20 cellular contexts compared by ENCODE assay signal in genomic region chr4:159416073-159416472, GRCh38.
A peak's percentile ranks its signal among the peaks of the same experiment; 100 is the strongest.
DNase-seq lines count a peak whose midpoint lies in the region; ATAC-seq, FAIRE-seq and TF ChIP-seq lines count a peak whose summit lies in the region.
"Had no signal": no experiment of that assay in that cellular context is flagged by ENCODE, and none has a peak within 500 bp of the region (broad histone marks: within the 10 kb centered on the region; RNA-seq: fewer than 3 reads in every experiment).

No MANE protein-coding gene starts in this region.

- no TSS peak for BruUV-seq in HepG2 (replicated peaks; lab: Mats Ljungman, UMichigan)

- no peaks in the 10 kb centered on the region for H3K36me3 ChIP-seq in HepG2 (replicated peaks in 1 of 2; ENCODE audit: control insufficient read depth in 1 of 2, insufficient read depth in 2 of 2, low read length in 2 of 2)
- no peaks in the 10 kb centered on the region for H3K36me3 ChIP-seq in right lobe of liver
- no peaks in the 10 kb centered on the region for H3K36me3 ChIP-seq in RWPE2 (ENCODE audit: low read depth)
- H3K36me3 ChIP-seq in hepatocyte (replicated peaks; ENCODE audit: insufficient read depth, low read depth) = no peaks in the 10 kb centered on the region

- in situ Hi-C loops in HepG2 (cut with HindIII; ENCODE audit: extremely low pct_ligation_motif_present, low pct_unique_long_range_greater_than_20kb) = no loop called here

- H3K9me3 Mint-ChIP-seq in activated CD4-positive, alpha-beta T cell treated with anti-CD3 and anti-CD28 coated beads for 36 hours (ENCODE audit: low read depth) = no peaks in the 10 kb centered on the region
- H3K9me3 Mint-ChIP-seq: CD8-positive, alpha-beta T cell; T-helper 1 cell treated with Interleukin-12 subunit alpha and Interleukin-12 subunit beta and Interleukin-4 antibody, amounts not matched to agents 30 μg/mL and 1 μg/mL, for 36 hours had no signal

- peaks cover 2% of the 10 kb centered on the region for H3K27me3 Mint-ChIP-seq in activated CD4-positive, alpha-beta T cell treated with anti-CD3 and anti-CD28 coated beads for 36 hours

- CTCF ChIA-PET in HepG2 (lab: Yijun Ruan, JAX; ENCODE audit: low intra/inter-chr PET ratio, low total read pairs) = no interaction called here
- CTCF ChIA-PET in activated CD4-positive, alpha-beta T cell treated with anti-CD3 and anti-CD28 coated beads for 36 hours (lab: Charles Lee) = no interaction called here

- no peak overlapping the region for H3K9ac ChIP-seq in HepG2 (ENCODE audit: insufficient read depth, low read depth, low read length)

- H3K4me3 ChIP-seq in HepG2 (replicated peaks in 1 of 3; ENCODE audit: insufficient read depth in 1 of 3, low read depth in 2 of 3, low read length in 3 of 3) (no peak overlapping the region), right lobe of liver (no peak overlapping the region), RWPE2 (ENCODE audit: severe bottlenecking) (no peak overlapping the region), hepatocyte (no peak overlapping the region)

- ATAC-seq in HepG2 = no peak; the same call in 2 of the 3 replicates
- ATAC-seq in right lobe of liver = no peak
- ATAC-seq in RWPE2 (ENCODE audit: low read depth) = peak; percentile 60; the same call in 2 of the 3 replicates
- no peak for ATAC-seq in activated CD4-positive, alpha-beta T cell treated with anti-CD3 and anti-CD28 coated beads for 36 hours
- ATAC-seq: CD8-positive, alpha-beta T cell had no signal

- H4K20me1 ChIP-seq in HepG2 (ENCODE audit: insufficient read depth, low read length) = no peaks in the 10 kb centered on the region
- no peaks in the 10 kb centered on the region for H4K20me1 ChIP-seq in hepatocyte (ENCODE audit: insufficient read depth, poor library complexity, severe bottlenecking)

- H3K27ac ChIP-seq in HepG2 (ENCODE audit: extremely low read length, insufficient read depth, low read length) = no peak overlapping the region
- no peak overlapping the region for H3K27ac ChIP-seq in right lobe of liver
- H3K27ac ChIP-seq in RWPE2 (ENCODE audit: poor library complexity, severe bottlenecking) = peak overlapping the region; percentile 54
- H3K27ac ChIP-seq in hepatocyte = peak overlapping the region; percentile 45
- H3K27ac ChIP-seq: 22Rv1 had no signal

- no peaks in the 10 kb centered on the region for H3K36me3 Mint-ChIP-seq in activated CD4-positive, alpha-beta T cell treated with anti-CD3 and anti-CD28 coated beads for 36 hours (ENCODE audit: low read depth)
- H3K36me3 Mint-ChIP-seq: CD8-positive, alpha-beta T cell had no signal

- intact Hi-C loops in HepG2 (cut with micrococcal nuclease; ENCODE audit: unreplicated experiment) = no loop called here
- intact Hi-C loops in right lobe of liver (cut with DNase I) = no loop called here
- intact Hi-C loops in activated CD4-positive, alpha-beta T cell treated with anti-CD3 and anti-CD28 coated beads for 36 hours (cut with DNase I, micrococcal nuclease) = no loop called here

- H3K4me1 Mint-ChIP-seq in activated CD4-positive, alpha-beta T cell treated with anti-CD3 and anti-CD28 coated beads for 36 hours = no peaks in the 10 kb centered on the region

- no peak overlapping the region for H3K27ac Mint-ChIP-seq in activated CD4-positive, alpha-beta T cell treated with anti-CD3 and anti-CD28 coated beads for 36 hours
- H3K27ac Mint-ChIP-seq: CD8-positive, alpha-beta T cell; T-helper 1 cell treated with Interleukin-12 subunit alpha and Interleukin-12 subunit beta and Interleukin-4 antibody, amounts not matched to agents 30 μg/mL and 1 μg/mL, for 36 hours had no signal

- H3K4me2 ChIP-seq in HepG2 (ENCODE audit: low read depth, low read length) (no peak overlapping the region), hepatocyte (no peak overlapping the region)

- no peak for FAIRE-seq in HepG2 (lab: Jason Lieb, UNC)

- H3K9me3 ChIP-seq in HepG2 (ENCODE audit: low read length) = no peaks in the 10 kb centered on the region
- no peaks in the 10 kb centered on the region for H3K9me3 ChIP-seq in right lobe of liver
- H3K9me3 ChIP-seq in RWPE2 (ENCODE audit: severe bottlenecking) = peaks cover 3% of the 10 kb centered on the region
- H3K9me3 ChIP-seq in hepatocyte (ENCODE audit: low read depth) = no peaks in the 10 kb centered on the region

- H3K4me1 ChIP-seq in HepG2 (ENCODE audit: insufficient read depth, low read length) (peaks cover 55% of the 10 kb centered on the region), right lobe of liver (no peaks in the 10 kb centered on the region), RWPE2 (ENCODE audit: insufficient read depth, poor library complexity, severe bottlenecking) (peaks cover 16% of the 10 kb centered on the region), hepatocyte (ENCODE audit: insufficient read depth) (peaks cover 17% of the 10 kb centered on the region)

- no peak for TF ChIP-seq RAD21 in HepG2 (CRISPR knock-in tag; IDR thresholded peaks at IDR 0.05)

- H3K27me3 ChIP-seq in HepG2 (ENCODE audit: control insufficient read depth in 1 of 2, insufficient read depth in 2 of 2, low read length in 2 of 2) = no peaks in the 10 kb centered on the region
- H3K27me3 ChIP-seq in right lobe of liver = no peaks in the 10 kb centered on the region
- no peaks in the 10 kb centered on the region for H3K27me3 ChIP-seq in RWPE2 (ENCODE audit: insufficient read depth, poor library complexity, severe bottlenecking)
- H3K27me3 ChIP-seq in hepatocyte = no peaks in the 10 kb centered on the region

- TF ChIP-seq POLR2A in HepG2 (IDR thresholded peaks at IDR 0.05; ENCODE audit: insufficient read depth in 1 of 2, low read depth in 2 of 2, low read length in 2 of 2) (no peak), right lobe of liver (IDR thresholded peaks at IDR 0.05) (no peak)

- no peaks in the 10 kb centered on the region for H3K9me2 ChIP-seq in hepatocyte (replicated peaks; ENCODE audit: insufficient read depth)

- peak; percentile 54 for DNase-seq in HepG2 (ENCODE audit: low spot score)
- DNase-seq in right lobe of liver = no peak
- no peak for DNase-seq in RWPE2 (ENCODE audit: low spot score)
- DNase-seq in hepatocyte (ENCODE audit: low spot score) = no peak
- DNase-seq in SKM-1 (lab: John Stamatoyannopoulos, UW; ENCODE audit: unreplicated experiment) = no peak
- no peak for DNase-seq in effector CD4-positive, alpha-beta T cell
- no peak for DNase-seq in NOMO-1 treated with dmso at 0.1 percent for 144 hours (lab: John Stamatoyannopoulos, UW; ENCODE audit: unreplicated experiment)
- DNase-seq in activated CD4-positive, alpha-beta T cell treated with anti-CD3 and anti-CD28 coated beads for 36 hours = no peak
- DNase-seq: Calu3; CD8-positive, alpha-beta T cell; H7; NCI-H1105 treated with DMSO at 0.1 percent for 48 hours; NCI-H1694; NCI-H2227 treated with DMSO at 0.1 percent for 48 hours; NCI-H510A treated with DMSO at 0.1 percent for 48 hours; NCI-H774; OCI-M1; RPMI8226 had no signal

- no peak overlapping the region for H3K4me3 Mint-ChIP-seq in activated CD4-positive, alpha-beta T cell treated with anti-CD3 and anti-CD28 coated beads for 36 hours
- H3K4me3 Mint-ChIP-seq: CD8-positive, alpha-beta T cell; T-helper 1 cell treated with Interleukin-12 subunit alpha and Interleukin-12 subunit beta and Interleukin-4 antibody, amounts not matched to agents 30 μg/mL and 1 μg/mL, for 36 hours had no signal

- TF ChIP-seq CTCF in HepG2 (CRISPR knock-in tag; IDR thresholded peaks at IDR 0.05) = no peak
- no peak for TF ChIP-seq CTCF in right lobe of liver (IDR thresholded peaks at IDR 0.05)
- TF ChIP-seq CTCF in RWPE2 (IDR thresholded peaks at IDR 0.05; ENCODE audit: poor library complexity, severe bottlenecking) = no peak
- TF ChIP-seq CTCF in hepatocyte (IDR thresholded peaks at IDR 0.05; ENCODE audit: poor library complexity) = no peak

- H2AFZ ChIP-seq in HepG2 (ENCODE audit: low read length) (no peak overlapping the region), hepatocyte (no peak overlapping the region)

- 29% methylated on average over 2 of the region's 2 CpGs for WGBS in HepG2 (ENCODE audit: low lambda C conversion rate)
- WGBS in right lobe of liver (ENCODE audit: insufficient coverage, low coverage, low lambda C conversion rate, missing lambda C conversion rate) = 65% methylated on average over 2 of the region's 2 CpGs
- 69% methylated on average over 2 of the region's 2 CpGs for WGBS in hepatocyte (ENCODE audit: low lambda C conversion rate, missing lambda C conversion rate)

- H3K79me2 ChIP-seq in HepG2 (ENCODE audit: insufficient read depth, low read length) (no peaks in the 10 kb centered on the region), hepatocyte (no peaks in the 10 kb centered on the region)

- POLR2A ChIA-PET in HepG2 (lab: Yijun Ruan, JAX) = no interaction called here
- POLR2A ChIA-PET in activated CD4-positive, alpha-beta T cell treated with anti-CD3 and anti-CD28 coated beads for 36 hours (lab: Charles Lee) = no interaction called here

- TF ChIP-seq EP300 in HepG2 (IDR thresholded peaks at IDR 0.05; ENCODE audit: low read depth in 2 of 2, low read length in 2 of 2) = no peak
- no peak for TF ChIP-seq EP300 in HepG2 (CRISPR knock-in tag; IDR thresholded peaks at IDR 0.05; ENCODE audit: borderline replicate concordance)

TF ChIP-seq in HepG2, 621 proteins besides CTCF, POLR2A, EP300 and RAD21 (continues in another document):
- no peak for TF ChIP-seq ZBTB43 (CRISPR knock-in tag; conservative IDR thresholded peaks at IDR 0.05)
- TF ChIP-seq ZBTB42 (CRISPR knock-in tag; IDR thresholded peaks at IDR 0.05) = no peak
- TF ChIP-seq ZNF704 (CRISPR knock-in tag; IDR thresholded peaks at IDR 0.05; ENCODE audit: borderline replicate concordance) = no peak
- TF ChIP-seq MEIS2 (CRISPR knock-in tag; IDR thresholded peaks at IDR 0.05) = no peak
- TF ChIP-seq ZMAT3 (CRISPR knock-in tag; conservative IDR thresholded peaks at IDR 0.05) = no peak
- TF ChIP-seq FOSL2 (CRISPR knock-in tag; IDR thresholded peaks at IDR 0.05) = peak; percentile 48; the same call in 1 of the 2 replicates

Comparison
In these comparisons a context has a peak if more than half of its experiments do, and no peak if none do; other contexts are left out.
1. H3K27ac ChIP-seq: peak in RWPE2 (single experiment) and hepatocyte (single experiment); none in HepG2 (single experiment) and right lobe of liver (0 of 3).